ENCODE assay signal across 38 cellular contexts in genomic region chr9:93368437-93368836, GRCh38.
"Had no signal": no experiment of that assay in that cellular context is flagged by ENCODE, and none has a peak within 500 bp of the region (broad histone marks: within the 10 kb centered on the region; RNA-seq: fewer than 3 reads in every experiment).

No MANE protein-coding gene starts in this region.

- H3K36me3 ChIP-seq: adrenal gland, ascending aorta, brain microvascular endothelial cell, breast epithelium, cardiac muscle cell had no signal

- H3K4me1 ChIP-seq: adrenal gland, ascending aorta, body of pancreas, breast epithelium had no signal

- H3K27me3 ChIP-seq: adrenal gland, ascending aorta, body of pancreas, brain microvascular endothelial cell, breast epithelium, cardiac muscle cell had no signal

- H3K36me3 Mint-ChIP-seq: activated naive CD4-positive, alpha-beta T cell treated with anti-CD3 and anti-CD28 coated beads, Interleukin-2, amount 10 ng/mL, durations not matched to agents 7 days and 5 days; activated naive CD4-positive, alpha-beta T cell treated with anti-CD3 and anti-CD28 coated beads, Interleukin-2, amount 50 U/mL, for 24 hours; activated naive CD8-positive, alpha-beta T cell treated with anti-CD3 and anti-CD28 coated beads for 36 hours; activated naive CD8-positive, alpha-beta T cell treated with anti-CD3 and anti-CD28 coated beads, Interleukin-2, amount 10 ng/mL, durations not matched to agents 7 days and 5 days; brain had no signal

- FAIRE-seq: astrocyte, bronchial epithelial cell had no signal

- H3K9me3 Mint-ChIP-seq: activated naive CD4-positive, alpha-beta T cell treated with anti-CD3 and anti-CD28 coated beads for 36 hours; activated naive CD4-positive, alpha-beta T cell treated with anti-CD3 and anti-CD28 coated beads, Interleukin-2, amount 10 ng/mL, durations not matched to agents 7 days and 5 days; activated T-cell treated with anti-CD3 and anti-CD28 coated beads, Interleukin-2, amount 50 U/mL, for 72 hours; central memory CD8-positive, alpha-beta T cell had no signal

- H3K4me3 Mint-ChIP-seq: activated naive CD4-positive, alpha-beta T cell treated with anti-CD3 and anti-CD28 coated beads for 36 hours; activated naive CD4-positive, alpha-beta T cell treated with anti-CD3 and anti-CD28 coated beads, Interleukin-2, amount 10 ng/mL, durations not matched to agents 7 days and 5 days; activated naive CD4-positive, alpha-beta T cell treated with anti-CD3 and anti-CD28 coated beads, Interleukin-2, amount 50 U/mL, for 24 hours; activated naive CD8-positive, alpha-beta T cell; activated naive CD8-positive, alpha-beta T cell treated with anti-CD3 and anti-CD28 coated beads for 36 hours; activated naive CD8-positive, alpha-beta T cell treated with anti-CD3 and anti-CD28 coated beads, Interleukin-2, amount 10 ng/mL, durations not matched to agents 7 days and 5 days; activated naive CD8-positive, alpha-beta T cell treated with anti-CD3 and anti-CD28 coated beads, Interleukin-2, amount 50 U/mL, for 24 hours; activated T-cell treated with anti-CD3 and anti-CD28 coated beads, Interleukin-2, amount 50 U/mL, for 4 hours; activated T-cell treated with anti-CD3 and anti-CD28 coated beads, Interleukin-2, amount 50 U/mL, for 72 hours; activated T-helper 1 cell treated with anti-CD3 and anti-CD28 coated beads, Interleukin-12 subunit alpha, Interleukin-12 subunit beta, Interleukin-2, Interleukin-4 antibody, amounts not matched to agents 30 ng/mL and 10 ng/mL and 1 ng/mL, durations not matched to agents 14 hours and 24 hours and 36 hours; activated T-helper 17 cell treated with anti-CD3 and anti-CD28 coated beads, Interleukin-2, amount 50 U/mL, for 72 hours; brain; central memory CD8-positive, alpha-beta T cell had no signal

- DNase-seq: activated effector memory CD4-positive, alpha-beta T cell treated with anti-CD3 and anti-CD28 coated beads, Interleukin-2, amount 50 U/mL, for 16 hours; activated effector memory CD4-positive, alpha-beta T cell treated with Interleukin-2 at 50 U/mL for 16 hours; activated gamma-delta T cell; activated gamma-delta T cell treated with Interleukin-2 at 50 U/mL for 16 hours; activated naive CD4-positive, alpha-beta T cell; activated naive CD4-positive, alpha-beta T cell treated with anti-CD3 and anti-CD28 coated beads for 36 hours; activated naive CD4-positive, alpha-beta T cell treated with anti-CD3 and anti-CD28 coated beads, Interleukin-2, amount 10 ng/mL, durations not matched to agents 7 days and 5 days; activated naive CD4-positive, alpha-beta T cell treated with anti-CD3 and anti-CD28 coated beads, Interleukin-2, amount 50 U/mL, for 16 hours; activated naive CD4-positive, alpha-beta T cell treated with Interleukin-2 at 50 U/mL for 16 hours; activated naive CD8-positive, alpha-beta T cell treated with anti-CD3 and anti-CD28 coated beads for 36 hours; activated naive CD8-positive, alpha-beta T cell treated with anti-CD3 and anti-CD28 coated beads, Interleukin-2, amount 10 ng/mL, durations not matched to agents 7 days and 5 days; activated naive CD8-positive, alpha-beta T cell treated with anti-CD3 and anti-CD28 coated beads, Interleukin-2, amount 50 U/mL, for 24 hours; activated T-cell treated with anti-CD3 and anti-CD28 coated beads, Interleukin-2, amount 50 U/mL, for 4 hours; activated T-cell treated with anti-CD3 and anti-CD28 coated beads, Interleukin-2, amount 50 U/mL, for 48 hours; activated T-cell treated with anti-CD3 and anti-CD28 coated beads, Interleukin-2, amount 50 U/mL, for 72 hours; adrenal gland; amniotic stem cell; amygdala; anterior cingulate cortex; aorta; body of pancreas; brain microvascular endothelial cell; caudate nucleus; central memory CD4-positive, alpha-beta T cell; cerebellar nuclear complex had no signal

- H3K4me3 ChIP-seq: adrenal gland, ascending aorta, body of pancreas, breast epithelium, cardiac muscle cell had no signal

- ATAC-seq: activated naive CD4-positive, alpha-beta T cell treated with anti-CD3 and anti-CD28 coated beads, Interleukin-2, amount 50 U/mL, for 72 hours; activated naive CD8-positive, alpha-beta T cell treated with anti-CD3 and anti-CD28 coated beads, Interleukin-2, amount 50 U/mL, for 24 hours; activated T-cell treated with anti-CD3 and anti-CD28 coated beads, Interleukin-2, amount 50 U/mL, for 4 hours; activated T-cell treated with anti-CD3 and anti-CD28 coated beads, Interleukin-2, amount 50 U/mL, for 72 hours; activated T-helper 17 cell treated with anti-CD3 and anti-CD28 coated beads, Interleukin-2, amount 50 U/mL, for 72 hours; body of pancreas had no signal

- H3K27ac ChIP-seq: adrenal gland, ascending aorta, body of pancreas, brain microvascular endothelial cell, breast epithelium, cardiac muscle cell had no signal

- H3K27ac Mint-ChIP-seq: activated naive CD4-positive, alpha-beta T cell treated with anti-CD3 and anti-CD28 coated beads for 36 hours; activated naive CD4-positive, alpha-beta T cell treated with anti-CD3 and anti-CD28 coated beads, Interleukin-2, amount 10 ng/mL, durations not matched to agents 7 days and 5 days; activated naive CD4-positive, alpha-beta T cell treated with anti-CD3 and anti-CD28 coated beads, Interleukin-2, amount 50 U/mL, for 24 hours; activated naive CD4-positive, alpha-beta T cell treated with anti-CD3 and anti-CD28 coated beads, Interleukin-2, amount 50 U/mL, for 72 hours; activated naive CD8-positive, alpha-beta T cell; activated naive CD8-positive, alpha-beta T cell treated with anti-CD3 and anti-CD28 coated beads for 36 hours; activated naive CD8-positive, alpha-beta T cell treated with anti-CD3 and anti-CD28 coated beads, Interleukin-2, amount 10 ng/mL, durations not matched to agents 7 days and 5 days; activated naive CD8-positive, alpha-beta T cell treated with anti-CD3 and anti-CD28 coated beads, Interleukin-2, amount 50 U/mL, for 24 hours; activated T-cell treated with anti-CD3 and anti-CD28 coated beads, Interleukin-2, amount 50 U/mL, for 72 hours; activated T-helper 1 cell treated with anti-CD3 and anti-CD28 coated beads, Interleukin-12 subunit alpha, Interleukin-12 subunit beta, Interleukin-2, Interleukin-4 antibody, amounts not matched to agents 30 ng/mL and 10 ng/mL and 1 ng/mL, durations not matched to agents 14 hours and 24 hours and 36 hours; activated T-helper 17 cell treated with anti-CD3 and anti-CD28 coated beads, Interleukin-2, amount 50 U/mL, for 72 hours; activated T-helper 2 cell treated with anti-CD3 and anti-CD28 coated beads, Interferon-gamma antibody, Interleukin-2, Interleukin-4, amounts not matched to agents 10 μg/mL and 5 μg/mL and 100 μg/mL, durations not matched to agents 14 hours and 24 hours and 36 hours; brain had no signal

- H3K9me3 ChIP-seq: adrenal gland, ascending aorta, body of pancreas had no signal

- H3K4me1 Mint-ChIP-seq: activated naive CD4-positive, alpha-beta T cell treated with anti-CD3 and anti-CD28 coated beads, Interleukin-2, amount 10 ng/mL, durations not matched to agents 7 days and 5 days; activated naive CD4-positive, alpha-beta T cell treated with anti-CD3 and anti-CD28 coated beads, Interleukin-2, amount 50 U/mL, for 24 hours; activated naive CD8-positive, alpha-beta T cell treated with anti-CD3 and anti-CD28 coated beads for 36 hours; activated naive CD8-positive, alpha-beta T cell treated with anti-CD3 and anti-CD28 coated beads, Interleukin-2, amount 10 ng/mL, durations not matched to agents 7 days and 5 days; activated naive CD8-positive, alpha-beta T cell treated with anti-CD3 and anti-CD28 coated beads, Interleukin-2, amount 50 U/mL, for 24 hours; activated T-helper 17 cell treated with anti-CD3 and anti-CD28 coated beads, Interleukin-2, amount 50 U/mL, for 72 hours; brain; central memory CD8-positive, alpha-beta T cell had no signal
